ENCODE assay signal across 29 cellular contexts in genomic region chr2:148592812-148593211, GRCh38.
"Had no signal": no experiment of that assay in that cellular context is flagged by ENCODE, and none has a peak within 500 bp of the region (broad histone marks: within the 10 kb centered on the region; RNA-seq: fewer than 3 reads in every experiment).

No MANE protein-coding gene starts in this region.

- H3K4me1 Mint-ChIP-seq: activated naive CD8-positive, alpha-beta T cell treated with anti-CD3 and anti-CD28 coated beads, Interleukin-2, amount 10 ng/mL, durations not matched to agents 7 days and 5 days; naive B cell had no signal

- DNase-seq: activated CD4-positive, alpha-beta T cell treated with anti-CD3 and anti-CD28 coated beads for 4 hours; activated CD4-positive, alpha-beta T cell treated with anti-CD3 and anti-CD28 coated beads, Interleukin-2, amount 50 U/mL, for 4 hours; activated effector memory CD4-positive, alpha-beta T cell treated with anti-CD3 and anti-CD28 coated beads, Interleukin-2, amount 50 U/mL, for 16 hours; activated naive CD4-positive, alpha-beta T cell treated with anti-CD3 and anti-CD28 coated beads for 36 hours; activated naive CD8-positive, alpha-beta T cell treated with anti-CD3 and anti-CD28 coated beads, Interleukin-2, amount 10 ng/mL, durations not matched to agents 7 days and 5 days; brain microvascular endothelial cell; dorsolateral prefrontal cortex; effector memory CD4-positive, alpha-beta T cell; islet precursor cell; left cardiac atrium; naive B cell; nucleus accumbens; pancreas; retina; stimulated activated CD4-positive, alpha-beta T cell treated with anti-CD3 and anti-CD28 coated beads, Interleukin-12 subunit alpha, Interleukin-12 subunit beta, amount 100 ng/mL, for 4 hours; stimulated activated CD4-positive, alpha-beta T cell treated with anti-CD3 and anti-CD28 coated beads, Interleukin-4, amount 100 ng/mL, for 1 hour; stimulated activated naive CD8-positive, alpha-beta T cell treated with anti-CD3 and anti-CD28 coated beads, Interleukin-15, Interleukin-2, amounts not matched to agents 100 U/mL and 50 U/mL, for 24 hours; testis; uterus had no signal

- H3K27me3 Mint-ChIP-seq: activated naive CD8-positive, alpha-beta T cell treated with anti-CD3 and anti-CD28 coated beads, Interleukin-2, amount 10 ng/mL, durations not matched to agents 7 days and 5 days; type B pancreatic cell had no signal

- H3K36me3 ChIP-seq: ascending aorta, brain microvascular endothelial cell, gastroesophageal sphincter, pancreas, prostate gland, uterus had no signal

- H3K4me3 ChIP-seq: ascending aorta, coronary artery, dorsolateral prefrontal cortex, gastroesophageal sphincter, hepatocyte, pancreas, prostate gland, skin epidermis, testis, uterus had no signal

- H3K9me3 ChIP-seq: ascending aorta, gastroesophageal sphincter, pancreas, prostate gland, testis, uterus had no signal

- H3K27ac Mint-ChIP-seq: activated naive CD4-positive, alpha-beta T cell treated with anti-CD3 and anti-CD28 coated beads for 36 hours; activated naive CD8-positive, alpha-beta T cell treated with anti-CD3 and anti-CD28 coated beads, Interleukin-2, amount 10 ng/mL, durations not matched to agents 7 days and 5 days; activated T-helper 1 cell treated with anti-CD3 and anti-CD28 coated beads, Interleukin-12 subunit alpha, Interleukin-12 subunit beta, Interleukin-2, Interleukin-4 antibody, amounts not matched to agents 30 ng/mL and 10 ng/mL and 1 ng/mL, durations not matched to agents 14 hours and 24 hours and 36 hours; mesothelial cell of epicardium; naive B cell; type B pancreatic cell had no signal

- H3K27me3 ChIP-seq: ascending aorta, brain microvascular endothelial cell, dorsolateral prefrontal cortex, gastroesophageal sphincter, hepatocyte, pancreas, testis, uterus had no signal

- H3K36me3 Mint-ChIP-seq: activated naive CD8-positive, alpha-beta T cell treated with anti-CD3 and anti-CD28 coated beads, Interleukin-2, amount 10 ng/mL, durations not matched to agents 7 days and 5 days; mesothelial cell of epicardium; naive B cell; type B pancreatic cell had no signal

- H3K4me1 ChIP-seq: ascending aorta, gastroesophageal sphincter, pancreas, prostate gland, testis, uterus had no signal

- H3K4me2 ChIP-seq: hepatocyte had no signal

- H3K4me3 Mint-ChIP-seq: activated naive CD4-positive, alpha-beta T cell treated with anti-CD3 and anti-CD28 coated beads for 36 hours; activated naive CD8-positive, alpha-beta T cell treated with anti-CD3 and anti-CD28 coated beads, Interleukin-2, amount 10 ng/mL, durations not matched to agents 7 days and 5 days; activated T-helper 1 cell treated with anti-CD3 and anti-CD28 coated beads, Interleukin-12 subunit alpha, Interleukin-12 subunit beta, Interleukin-2, Interleukin-4 antibody, amounts not matched to agents 30 ng/mL and 10 ng/mL and 1 ng/mL, durations not matched to agents 14 hours and 24 hours and 36 hours; mesothelial cell of epicardium; naive B cell; type B pancreatic cell had no signal

- H2AFZ ChIP-seq: hepatocyte had no signal

- ATAC-seq: gastroesophageal sphincter; left cardiac atrium; pancreas; sciatic nerve; stimulated activated naive CD8-positive, alpha-beta T cell treated with anti-CD3 and anti-CD28 coated beads, Interleukin-15, Interleukin-2, amounts not matched to agents 100 U/mL and 50 U/mL, for 24 hours had no signal

- H3K79me2 ChIP-seq: hepatocyte had no signal

- H3K27ac ChIP-seq: ascending aorta, brain microvascular endothelial cell, coronary artery, dorsolateral prefrontal cortex, gastroesophageal sphincter, hepatocyte, pancreas, prostate gland, skin epidermis, testis, uterus had no signal

- H3K9me3 Mint-ChIP-seq: activated naive CD4-positive, alpha-beta T cell treated with anti-CD3 and anti-CD28 coated beads for 36 hours; activated naive CD8-positive, alpha-beta T cell treated with anti-CD3 and anti-CD28 coated beads, Interleukin-2, amount 10 ng/mL, durations not matched to agents 7 days and 5 days; type B pancreatic cell had no signal
